In the genomic region with DNA sequence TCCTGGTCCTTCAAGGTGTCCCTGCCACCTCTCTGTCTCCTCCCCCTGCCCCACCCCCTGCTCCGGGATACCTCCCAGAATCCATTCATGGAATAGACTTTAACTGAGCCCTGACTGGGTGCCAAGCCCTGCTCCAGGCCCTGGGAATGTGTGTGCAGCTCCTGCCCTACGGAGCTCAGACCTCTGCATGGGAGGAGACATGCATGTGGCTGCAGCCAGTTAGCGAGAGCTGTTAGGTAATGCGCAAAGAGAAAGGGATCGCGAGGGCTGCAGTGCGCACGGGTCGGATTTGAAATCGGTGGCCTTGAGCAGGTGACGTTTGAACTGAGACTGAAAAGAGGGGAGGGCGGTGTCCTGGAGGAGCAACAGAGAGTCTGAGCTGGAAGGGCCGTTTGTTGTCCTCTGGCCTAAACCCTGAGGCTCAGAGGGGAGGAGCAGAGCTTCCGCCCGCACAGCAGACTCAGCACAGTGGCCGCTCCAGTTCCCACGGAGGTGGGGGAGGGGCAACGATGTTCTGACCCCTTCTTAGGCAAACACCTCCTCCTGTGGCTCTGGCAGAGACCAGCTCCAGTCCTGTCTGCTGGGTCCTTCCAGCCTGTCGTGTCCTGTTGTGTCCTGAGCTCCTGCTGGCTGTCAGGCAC, we compare ENCODE assay signal across 1 cellular context.
TF ChIP-seq lines count a peak whose summit lies in the region.

No MANE protein-coding gene starts in this region.

TF ChIP-seq in HepG2, 621 proteins besides CTCF, POLR2A, EP300 and RAD21 (continued from another document and continues in another):
- TF ChIP-seq, protein P1, sequence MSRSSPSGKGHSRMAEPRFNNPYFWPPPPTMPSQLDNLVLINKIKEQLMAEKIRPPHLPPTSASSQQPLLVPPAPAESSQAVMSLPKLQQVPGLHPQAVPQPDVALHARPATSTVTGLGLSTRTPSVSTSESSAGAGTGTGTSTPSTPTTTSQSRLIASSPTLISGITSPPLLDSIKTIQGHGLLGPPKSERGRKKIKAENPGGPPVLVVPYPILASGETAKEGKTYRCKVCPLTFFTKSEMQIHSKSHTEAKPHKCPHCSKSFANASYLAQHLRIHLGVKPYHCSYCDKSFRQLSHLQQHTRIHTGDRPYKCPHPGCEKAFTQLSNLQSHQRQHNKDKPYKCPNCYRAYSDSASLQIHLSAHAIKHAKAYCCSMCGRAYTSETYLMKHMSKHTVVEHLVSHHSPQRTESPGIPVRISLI (CRISPR knock-in tag; IDR thresholded peaks at IDR 0.05; ENCODE audit: borderline replicate concordance) = 0 out of 2 replicates have a peak, but pooled peaks have one; percentile 12
- TF ChIP-seq, protein P2, sequence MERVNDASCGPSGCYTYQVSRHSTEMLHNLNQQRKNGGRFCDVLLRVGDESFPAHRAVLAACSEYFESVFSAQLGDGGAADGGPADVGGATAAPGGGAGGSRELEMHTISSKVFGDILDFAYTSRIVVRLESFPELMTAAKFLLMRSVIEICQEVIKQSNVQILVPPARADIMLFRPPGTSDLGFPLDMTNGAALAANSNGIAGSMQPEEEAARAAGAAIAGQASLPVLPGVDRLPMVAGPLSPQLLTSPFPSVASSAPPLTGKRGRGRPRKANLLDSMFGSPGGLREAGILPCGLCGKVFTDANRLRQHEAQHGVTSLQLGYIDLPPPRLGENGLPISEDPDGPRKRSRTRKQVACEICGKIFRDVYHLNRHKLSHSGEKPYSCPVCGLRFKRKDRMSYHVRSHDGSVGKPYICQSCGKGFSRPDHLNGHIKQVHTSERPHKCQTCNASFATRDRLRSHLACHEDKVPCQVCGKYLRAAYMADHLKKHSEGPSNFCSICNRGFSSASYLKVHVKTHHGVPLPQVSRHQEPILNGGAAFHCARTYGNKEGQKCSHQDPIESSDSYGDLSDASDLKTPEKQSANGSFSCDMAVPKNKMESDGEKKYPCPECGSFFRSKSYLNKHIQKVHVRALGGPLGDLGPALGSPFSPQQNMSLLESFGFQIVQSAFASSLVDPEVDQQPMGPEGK (CRISPR knock-in tag; IDR thresholded peaks at IDR 0.05) = peak; percentile 70
- 0 out of 2 replicates have a peak, but pooled peaks have one; percentile 35 for TF ChIP-seq HIVEP1 (CRISPR knock-in tag; IDR thresholded peaks at IDR 0.05)
- TF ChIP-seq ZNF337 (CRISPR knock-in tag; IDR thresholded peaks at IDR 0.05; ENCODE audit: borderline replicate concordance, low read depth) = no peak
- peak; percentile 79 for TF ChIP-seq SP5 (CRISPR knock-in tag; IDR thresholded peaks at IDR 0.05; ENCODE audit: borderline replicate concordance, low read depth)
- TF ChIP-seq FLYWCH1 (CRISPR knock-in tag; IDR thresholded peaks at IDR 0.05) = no peak
- TF ChIP-seq ZMAT3 (CRISPR knock-in tag; conservative IDR thresholded peaks at IDR 0.05) = 0 out of 2 replicates have a peak, but pooled peaks have one; percentile 69
- TF ChIP-seq, protein P3, sequence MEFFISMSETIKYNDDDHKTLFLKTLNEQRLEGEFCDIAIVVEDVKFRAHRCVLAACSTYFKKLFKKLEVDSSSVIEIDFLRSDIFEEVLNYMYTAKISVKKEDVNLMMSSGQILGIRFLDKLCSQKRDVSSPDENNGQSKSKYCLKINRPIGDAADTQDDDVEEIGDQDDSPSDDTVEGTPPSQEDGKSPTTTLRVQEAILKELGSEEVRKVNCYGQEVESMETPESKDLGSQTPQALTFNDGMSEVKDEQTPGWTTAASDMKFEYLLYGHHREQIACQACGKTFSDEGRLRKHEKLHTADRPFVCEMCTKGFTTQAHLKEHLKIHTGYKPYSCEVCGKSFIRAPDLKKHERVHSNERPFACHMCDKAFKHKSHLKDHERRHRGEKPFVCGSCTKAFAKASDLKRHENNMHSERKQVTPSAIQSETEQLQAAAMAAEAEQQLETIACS (CRISPR knock-in tag; IDR thresholded peaks at IDR 0.05) = no peak
- TF ChIP-seq, protein P4, sequence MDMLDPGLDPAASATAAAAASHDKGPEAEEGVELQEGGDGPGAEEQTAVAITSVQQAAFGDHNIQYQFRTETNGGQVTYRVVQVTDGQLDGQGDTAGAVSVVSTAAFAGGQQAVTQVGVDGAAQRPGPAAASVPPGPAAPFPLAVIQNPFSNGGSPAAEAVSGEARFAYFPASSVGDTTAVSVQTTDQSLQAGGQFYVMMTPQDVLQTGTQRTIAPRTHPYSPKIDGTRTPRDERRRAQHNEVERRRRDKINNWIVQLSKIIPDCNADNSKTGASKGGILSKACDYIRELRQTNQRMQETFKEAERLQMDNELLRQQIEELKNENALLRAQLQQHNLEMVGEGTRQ (IDR thresholded peaks at IDR 0.05; ENCODE audit: low read depth, low read length) = no peak
- TF ChIP-seq, protein P4 (CRISPR knock-in tag; IDR thresholded peaks at IDR 0.05; ENCODE audit: borderline replicate concordance) = no peak
- TF ChIP-seq, protein P5, sequence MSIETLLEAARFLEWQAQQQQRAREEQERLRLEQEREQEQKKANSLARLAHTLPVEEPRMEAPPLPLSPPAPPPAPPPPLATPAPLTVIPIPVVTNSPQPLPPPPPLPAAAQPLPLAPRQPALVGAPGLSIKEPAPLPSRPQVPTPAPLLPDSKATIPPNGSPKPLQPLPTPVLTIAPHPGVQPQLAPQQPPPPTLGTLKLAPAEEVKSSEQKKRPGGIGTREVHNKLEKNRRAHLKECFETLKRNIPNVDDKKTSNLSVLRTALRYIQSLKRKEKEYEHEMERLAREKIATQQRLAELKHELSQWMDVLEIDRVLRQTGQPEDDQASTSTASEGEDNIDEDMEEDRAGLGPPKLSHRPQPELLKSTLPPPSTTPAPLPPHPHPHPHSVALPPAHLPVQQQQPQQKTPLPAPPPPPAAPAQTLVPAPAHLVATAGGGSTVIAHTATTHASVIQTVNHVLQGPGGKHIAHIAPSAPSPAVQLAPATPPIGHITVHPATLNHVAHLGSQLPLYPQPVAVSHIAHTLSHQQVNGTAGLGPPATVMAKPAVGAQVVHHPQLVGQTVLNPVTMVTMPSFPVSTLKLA (IDR thresholded peaks at IDR 0.05) = no peak
- TF ChIP-seq, protein P6, sequence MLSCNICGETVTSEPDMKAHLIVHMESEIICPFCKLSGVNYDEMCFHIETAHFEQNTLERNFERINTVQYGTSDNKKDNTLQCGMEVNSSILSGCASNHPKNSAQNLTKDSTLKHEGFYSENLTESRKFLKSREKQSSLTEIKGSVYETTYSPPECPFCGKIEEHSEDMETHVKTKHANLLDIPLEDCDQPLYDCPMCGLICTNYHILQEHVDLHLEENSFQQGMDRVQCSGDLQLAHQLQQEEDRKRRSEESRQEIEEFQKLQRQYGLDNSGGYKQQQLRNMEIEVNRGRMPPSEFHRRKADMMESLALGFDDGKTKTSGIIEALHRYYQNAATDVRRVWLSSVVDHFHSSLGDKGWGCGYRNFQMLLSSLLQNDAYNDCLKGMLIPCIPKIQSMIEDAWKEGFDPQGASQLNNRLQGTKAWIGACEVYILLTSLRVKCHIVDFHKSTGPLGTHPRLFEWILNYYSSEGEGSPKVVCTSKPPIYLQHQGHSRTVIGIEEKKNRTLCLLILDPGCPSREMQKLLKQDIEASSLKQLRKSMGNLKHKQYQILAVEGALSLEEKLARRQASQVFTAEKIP (CRISPR knock-in tag; IDR thresholded peaks at IDR 0.05; ENCODE audit: borderline replicate concordance) = no peak
- no peak for TF ChIP-seq MXI1 (IDR thresholded peaks at IDR 0.05; ENCODE audit: borderline replicate concordance, low read depth, low read length)
- TF ChIP-seq GABPB1 (CRISPR knock-in tag; IDR thresholded peaks at IDR 0.05) = peak; percentile 53; the same call in 1 of the 2 replicates
- TF ChIP-seq, protein P7, sequence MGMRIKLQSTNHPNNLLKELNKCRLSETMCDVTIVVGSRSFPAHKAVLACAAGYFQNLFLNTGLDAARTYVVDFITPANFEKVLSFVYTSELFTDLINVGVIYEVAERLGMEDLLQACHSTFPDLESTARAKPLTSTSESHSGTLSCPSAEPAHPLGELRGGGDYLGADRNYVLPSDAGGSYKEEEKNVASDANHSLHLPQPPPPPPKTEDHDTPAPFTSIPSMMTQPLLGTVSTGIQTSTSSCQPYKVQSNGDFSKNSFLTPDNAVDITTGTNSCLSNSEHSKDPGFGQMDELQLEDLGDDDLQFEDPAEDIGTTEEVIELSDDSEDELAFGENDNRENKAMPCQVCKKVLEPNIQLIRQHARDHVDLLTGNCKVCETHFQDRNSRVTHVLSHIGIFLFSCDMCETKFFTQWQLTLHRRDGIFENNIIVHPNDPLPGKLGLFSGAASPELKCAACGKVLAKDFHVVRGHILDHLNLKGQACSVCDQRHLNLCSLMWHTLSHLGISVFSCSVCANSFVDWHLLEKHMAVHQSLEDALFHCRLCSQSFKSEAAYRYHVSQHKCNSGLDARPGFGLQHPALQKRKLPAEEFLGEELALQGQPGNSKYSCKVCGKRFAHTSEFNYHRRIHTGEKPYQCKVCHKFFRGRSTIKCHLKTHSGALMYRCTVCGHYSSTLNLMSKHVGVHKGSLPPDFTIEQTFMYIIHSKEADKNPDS (CRISPR knock-in tag; IDR thresholded peaks at IDR 0.05) = no peak
- TF ChIP-seq STAT5B (CRISPR knock-in tag; IDR thresholded peaks at IDR 0.05) = no peak; the same call in 1 of the 2 replicates
- TF ChIP-seq, protein P8, sequence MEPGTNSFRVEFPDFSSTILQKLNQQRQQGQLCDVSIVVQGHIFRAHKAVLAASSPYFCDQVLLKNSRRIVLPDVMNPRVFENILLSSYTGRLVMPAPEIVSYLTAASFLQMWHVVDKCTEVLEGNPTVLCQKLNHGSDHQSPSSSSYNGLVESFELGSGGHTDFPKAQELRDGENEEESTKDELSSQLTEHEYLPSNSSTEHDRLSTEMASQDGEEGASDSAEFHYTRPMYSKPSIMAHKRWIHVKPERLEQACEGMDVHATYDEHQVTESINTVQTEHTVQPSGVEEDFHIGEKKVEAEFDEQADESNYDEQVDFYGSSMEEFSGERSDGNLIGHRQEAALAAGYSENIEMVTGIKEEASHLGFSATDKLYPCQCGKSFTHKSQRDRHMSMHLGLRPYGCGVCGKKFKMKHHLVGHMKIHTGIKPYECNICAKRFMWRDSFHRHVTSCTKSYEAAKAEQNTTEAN (CRISPR knock-in tag; conservative IDR thresholded peaks at IDR 0.05) = no peak; the same call in 1 of the 2 replicates
- TF ChIP-seq ZNF10 (CRISPR knock-in tag; IDR thresholded peaks at IDR 0.05; ENCODE audit: borderline replicate concordance, low read depth) = no peak
- peak; percentile 63 for TF ChIP-seq RXRB (CRISPR knock-in tag; IDR thresholded peaks at IDR 0.05; ENCODE audit: borderline replicate concordance)
- TF ChIP-seq ZMYM4 (CRISPR knock-in tag; IDR thresholded peaks at IDR 0.05) = no peak
- TF ChIP-seq, protein P9, sequence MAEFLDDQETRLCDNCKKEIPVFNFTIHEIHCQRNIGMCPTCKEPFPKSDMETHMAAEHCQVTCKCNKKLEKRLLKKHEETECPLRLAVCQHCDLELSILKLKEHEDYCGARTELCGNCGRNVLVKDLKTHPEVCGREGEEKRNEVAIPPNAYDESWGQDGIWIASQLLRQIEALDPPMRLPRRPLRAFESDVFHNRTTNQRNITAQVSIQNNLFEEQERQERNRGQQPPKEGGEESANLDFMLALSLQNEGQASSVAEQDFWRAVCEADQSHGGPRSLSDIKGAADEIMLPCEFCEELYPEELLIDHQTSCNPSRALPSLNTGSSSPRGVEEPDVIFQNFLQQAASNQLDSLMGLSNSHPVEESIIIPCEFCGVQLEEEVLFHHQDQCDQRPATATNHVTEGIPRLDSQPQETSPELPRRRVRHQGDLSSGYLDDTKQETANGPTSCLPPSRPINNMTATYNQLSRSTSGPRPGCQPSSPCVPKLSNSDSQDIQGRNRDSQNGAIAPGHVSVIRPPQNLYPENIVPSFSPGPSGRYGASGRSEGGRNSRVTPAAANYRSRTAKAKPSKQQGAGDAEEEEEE (CRISPR knock-in tag; IDR thresholded peaks at IDR 0.05; ENCODE audit: borderline replicate concordance) = no peak
- no peak for TF ChIP-seq ZNF333 (CRISPR knock-in tag; IDR thresholded peaks at IDR 0.05; ENCODE audit: borderline replicate concordance)
- TF ChIP-seq POLR2AphosphoS2 (IDR thresholded peaks at IDR 0.05; ENCODE audit: low read depth, low read length) = no peak
- no peak for TF ChIP-seq FOXO1 (CRISPR knock-in tag; IDR thresholded peaks at IDR 0.05)
- TF ChIP-seq, protein P10, sequence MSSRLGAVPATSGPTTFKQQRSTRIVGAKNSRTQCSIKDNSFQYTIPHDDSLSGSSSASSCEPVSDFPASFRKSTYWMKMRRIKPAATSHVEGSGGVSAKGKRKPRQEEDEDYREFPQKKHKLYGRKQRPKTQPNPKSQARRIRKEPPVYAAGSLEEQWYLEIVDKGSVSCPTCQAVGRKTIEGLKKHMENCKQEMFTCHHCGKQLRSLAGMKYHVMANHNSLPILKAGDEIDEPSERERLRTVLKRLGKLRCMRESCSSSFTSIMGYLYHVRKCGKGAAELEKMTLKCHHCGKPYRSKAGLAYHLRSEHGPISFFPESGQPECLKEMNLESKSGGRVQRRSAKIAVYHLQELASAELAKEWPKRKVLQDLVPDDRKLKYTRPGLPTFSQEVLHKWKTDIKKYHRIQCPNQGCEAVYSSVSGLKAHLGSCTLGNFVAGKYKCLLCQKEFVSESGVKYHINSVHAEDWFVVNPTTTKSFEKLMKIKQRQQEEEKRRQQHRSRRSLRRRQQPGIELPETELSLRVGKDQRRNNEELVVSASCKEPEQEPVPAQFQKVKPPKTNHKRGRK (CRISPR knock-in tag; IDR thresholded peaks at IDR 0.05) = no peak
- TF ChIP-seq BRCA1 (CRISPR knock-in tag; IDR thresholded peaks at IDR 0.05) = 0 out of 2 replicates have a peak, but pooled peaks have one; percentile 54
- 0 out of 2 replicates have a peak, but pooled peaks have one; percentile 29 for TF ChIP-seq MTF2 (CRISPR knock-in tag; IDR thresholded peaks at IDR 0.05; ENCODE audit: borderline replicate concordance)
- TF ChIP-seq HOXA3 (CRISPR knock-in tag; IDR thresholded peaks at IDR 0.05) = peak; percentile 78; the same call in 1 of the 2 replicates
- no peak for TF ChIP-seq GATA4 (IDR thresholded peaks at IDR 0.05; ENCODE audit: borderline replicate concordance, low read depth)
- no peak for TF ChIP-seq ZNF317 (CRISPR knock-in tag; IDR thresholded peaks at IDR 0.05)
- TF ChIP-seq ZSCAN9 (CRISPR knock-in tag; IDR thresholded peaks at IDR 0.05; ENCODE audit: borderline replicate concordance) = 0 out of 2 replicates have a peak, but pooled peaks have one; percentile 43
- peak; percentile 36; the same call in 1 of the 2 replicates for TF ChIP-seq CBFB (CRISPR knock-in tag; IDR thresholded peaks at IDR 0.05)
- peak; percentile 63 for TF ChIP-seq ZFY (CRISPR knock-in tag; IDR thresholded peaks at IDR 0.05)
- no peak; the same call in 1 of the 2 replicates for TF ChIP-seq NCOR1 (IDR thresholded peaks at IDR 0.05; ENCODE audit: borderline replicate concordance, low read length)
- no peak for TF ChIP-seq ZBTB8A (CRISPR knock-in tag; IDR thresholded peaks at IDR 0.05; ENCODE audit: borderline replicate concordance, low read depth)
- TF ChIP-seq PHB2 (IDR thresholded peaks at IDR 0.05; ENCODE audit: partially characterized antibody) = no peak
- TF ChIP-seq ZNF546 (CRISPR knock-in tag; conservative IDR thresholded peaks at IDR 0.05) = no peak
- no peak for TF ChIP-seq WIZ (CRISPR knock-in tag; IDR thresholded peaks at IDR 0.05)
- no peak for TF ChIP-seq NFE2L2 (IDR thresholded peaks at IDR 0.05; ENCODE audit: low read length)
- peak; percentile 83 for TF ChIP-seq CHD2 (IDR thresholded peaks at IDR 0.05; ENCODE audit: low read depth, low read length)
